21 cellular contexts compared by ENCODE assay signal in the genomic region with DNA sequence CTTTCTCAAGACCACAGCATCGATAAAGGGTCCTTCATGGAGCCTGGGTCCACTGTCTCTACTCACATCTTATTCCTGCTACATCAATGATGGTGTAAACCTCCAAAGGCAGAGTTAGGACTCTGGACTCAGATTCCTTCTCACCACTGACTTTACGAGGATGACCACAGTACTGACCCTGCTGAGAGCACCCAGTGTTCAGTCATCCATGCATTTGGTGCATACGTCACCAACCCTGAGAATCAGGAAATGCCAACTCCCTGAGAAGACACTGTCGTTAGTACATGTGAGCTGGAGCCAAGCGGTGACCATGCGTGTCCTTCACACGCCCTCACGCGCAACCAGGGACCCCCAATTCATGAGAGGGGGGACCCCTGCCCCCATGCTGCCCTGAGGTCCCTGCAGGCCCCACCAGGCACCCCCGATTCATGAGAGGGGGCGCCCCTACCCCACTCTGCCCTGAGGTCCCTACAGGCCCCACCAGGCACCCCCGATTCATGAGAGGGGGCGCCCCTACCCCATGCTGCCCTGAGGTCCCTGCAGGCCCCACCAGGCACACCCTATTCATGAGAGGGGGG.
A peak's percentile ranks its signal among the peaks of the same experiment; 100 is the strongest.
DNase-seq lines count a peak whose midpoint lies in the region; ATAC-seq and TF ChIP-seq lines count a peak whose summit lies in the region.
"Had no signal": no experiment of that assay in that cellular context is flagged by ENCODE, and none has a peak within 500 bp of the region (broad histone marks: within the 10 kb centered on the region; RNA-seq: fewer than 3 reads in every experiment).

No MANE protein-coding gene starts in this region.

- 91 to 92% methylated on average over 9 of the region's 13 CpGs for WGBS in upper lobe of left lung, 2 donors

- no peaks in the 10 kb centered on the region for H3K27me3 ChIP-seq in BLaER1
- no peaks in the 10 kb centered on the region for H3K27me3 ChIP-seq in neural progenitor cell
- no peaks in the 10 kb centered on the region for H3K27me3 ChIP-seq in upper lobe of left lung
- H3K27me3 ChIP-seq in uterus = no peaks in the 10 kb centered on the region
- H3K27me3 ChIP-seq: colonic mucosa had no signal

- TF ChIP-seq POLR2A in upper lobe of left lung (IDR thresholded peaks at IDR 0.05) (no peak), uterus (IDR thresholded peaks at IDR 0.05) (no peak)

- H3K27me3 Mint-ChIP-seq in neural progenitor cell (ENCODE audit: insufficient read depth, low read depth) = peaks cover 11% of the 10 kb centered on the region
- H3K27me3 Mint-ChIP-seq: activated naive CD8-positive, alpha-beta T cell treated with anti-CD3 and anti-CD28 coated beads for 36 hours; naive thymus-derived CD8-positive, alpha-beta T cell had no signal

- intact Hi-C loops in uterus (cut with DNase I; ENCODE audit: low total_unique reads) = no loop called here

- H3K4me1 ChIP-seq in BLaER1 (peaks cover 41% of the 10 kb centered on the region), neural progenitor cell (no peaks in the 10 kb centered on the region), upper lobe of left lung (peaks cover 0 to 10% (median 0%) of the 10 kb centered on the region in 4 donors), uterus (no peaks in the 10 kb centered on the region)
- H3K4me1 ChIP-seq: colonic mucosa, parathyroid adenoma had no signal

- no peak overlapping the region for H3K4me3 Mint-ChIP-seq in neural progenitor cell
- H3K4me3 Mint-ChIP-seq: activated naive CD8-positive, alpha-beta T cell treated with anti-CD3 and anti-CD28 coated beads for 36 hours; naive thymus-derived CD8-positive, alpha-beta T cell had no signal

- peaks cover 9% of the 10 kb centered on the region for H3K9me3 ChIP-seq in BLaER1
- H3K9me3 ChIP-seq in neural progenitor cell (ENCODE audit: low read depth) = no peaks in the 10 kb centered on the region
- H3K9me3 ChIP-seq in upper lobe of left lung = no peaks in the 10 kb centered on the region
- H3K9me3 ChIP-seq in uterus = no peaks in the 10 kb centered on the region
- H3K9me3 ChIP-seq: colonic mucosa had no signal

- TF ChIP-seq CTCF in neural progenitor cell (IDR thresholded peaks at IDR 0.05) (no peak), upper lobe of left lung (IDR thresholded peaks at IDR 0.05) (no peak), uterus (IDR thresholded peaks at IDR 0.05) (no peak)

- peaks cover 10% of the 10 kb centered on the region for H3K4me1 Mint-ChIP-seq in neural progenitor cell
- H3K4me1 Mint-ChIP-seq: activated naive CD8-positive, alpha-beta T cell treated with anti-CD3 and anti-CD28 coated beads for 36 hours had no signal

- no peaks in the 10 kb centered on the region for H3K36me3 Mint-ChIP-seq in neural progenitor cell
- H3K36me3 Mint-ChIP-seq: activated naive CD8-positive, alpha-beta T cell treated with anti-CD3 and anti-CD28 coated beads for 36 hours had no signal

- DNase-seq in LHCN-M2 (ENCODE audit: low read depth) (peak; percentile 2), brain pericyte (ENCODE audit: low read depth, low spot score) (peak; percentile 58), neural progenitor cell (ENCODE audit: low spot score) (no peak), upper lobe of left lung (no peak), uterus (no peak), NOMO-1 treated with dmso at 0.1 percent for 144 hours (lab: John Stamatoyannopoulos, UW; ENCODE audit: unreplicated experiment) (no peak)
- DNase-seq: activated CD4-positive, alpha-beta T cell treated with anti-CD3 and anti-CD28 coated beads for 4 hours; activated naive CD8-positive, alpha-beta T cell treated with anti-CD3 and anti-CD28 coated beads for 36 hours; colonic mucosa; GOT3; head of caudate nucleus; naive thymus-derived CD8-positive, alpha-beta T cell; NCI-H187; NCI-H69; SHP77 treated with DMSO at 0.1 percent for 48 hours had no signal

- H3K9ac ChIP-seq in BLaER1 (no peak overlapping the region), neural progenitor cell (no peak overlapping the region)
- H3K9ac ChIP-seq: parathyroid adenoma had no signal

- no peak overlapping the region for H2AFZ ChIP-seq in neural progenitor cell (replicated peaks)
- H2AFZ ChIP-seq: parathyroid adenoma had no signal

- no peaks in the 10 kb centered on the region for H3K36me3 ChIP-seq in BLaER1
- no peaks in the 10 kb centered on the region for H3K36me3 ChIP-seq in neural progenitor cell
- no peaks in the 10 kb centered on the region for H3K36me3 ChIP-seq in upper lobe of left lung
- no peaks in the 10 kb centered on the region for H3K36me3 ChIP-seq in uterus
- H3K36me3 ChIP-seq: colonic mucosa had no signal

- H3K79me2 ChIP-seq in neural progenitor cell (ENCODE audit: low read depth) = no peaks in the 10 kb centered on the region
- H3K79me2 ChIP-seq: parathyroid adenoma had no signal

- H3K4me2 ChIP-seq in BLaER1 = no peak overlapping the region
- H3K4me2 ChIP-seq in neural progenitor cell = no peak overlapping the region

- peaks cover 9% of the 10 kb centered on the region for H3K9me3 Mint-ChIP-seq in neural progenitor cell
- H3K9me3 Mint-ChIP-seq: activated naive CD8-positive, alpha-beta T cell treated with anti-CD3 and anti-CD28 coated beads for 36 hours; naive thymus-derived CD8-positive, alpha-beta T cell had no signal

- H3F3A ChIP-seq in neural progenitor cell (ENCODE audit: low read depth) = no peaks in the 10 kb centered on the region

- ATAC-seq in upper lobe of left lung (ENCODE audit: low FRiP score in 2 of 2) = no peak
- ATAC-seq in HG02763 (IDR thresholded peaks at IDR 0.05; ENCODE audit: unreplicated experiment) = no peak
- ATAC-seq: left lobe of liver; naive thymus-derived CD8-positive, alpha-beta T cell; sciatic nerve had no signal

- no peak for TF ChIP-seq EP300 in upper lobe of left lung (IDR thresholded peaks at IDR 0.05)

- H3K4me3 ChIP-seq in BLaER1 (no peak overlapping the region), neural progenitor cell (no peak overlapping the region), upper lobe of left lung (no peak overlapping the region), uterus (no peak overlapping the region)
- H3K4me3 ChIP-seq: colonic mucosa had no signal

- H4K20me1 ChIP-seq in BLaER1 (no peaks in the 10 kb centered on the region), neural progenitor cell (ENCODE audit: low read depth) (no peaks in the 10 kb centered on the region)

- H3K27ac ChIP-seq in BLaER1 (peak overlapping the region; percentile 57; the same call in 1 of the 2 replicates), neural progenitor cell (no peak overlapping the region), upper lobe of left lung (no peak overlapping the region), uterus (no peak overlapping the region)
- H3K27ac ChIP-seq: C4-2B, colonic mucosa, parathyroid adenoma had no signal

- peak overlapping the region; percentile 60 for H3K27ac Mint-ChIP-seq in neural progenitor cell
- H3K27ac Mint-ChIP-seq: activated naive CD8-positive, alpha-beta T cell treated with anti-CD3 and anti-CD28 coated beads for 36 hours; naive thymus-derived CD8-positive, alpha-beta T cell had no signal

Comparison
In these comparisons a context has a peak if more than half of its experiments do, and no peak if none do; other contexts are left out.
1. DNase-seq: peak in LHCN-M2 (single experiment) and brain pericyte (single experiment); none in neural progenitor cell (single experiment), upper lobe of left lung (0 of 2), uterus (0 of 2) and NOMO-1 treated with dmso at 0.1 percent for 144 hours (single experiment).